Comparison of ENCODE assay signal across 17 cellular contexts in genomic region chr2:76985387-76986136, GRCh38.
"Had no signal": no experiment of that assay in that cellular context is flagged by ENCODE, and none has a peak within 500 bp of the region (broad histone marks: within the 10 kb centered on the region; RNA-seq: fewer than 3 reads in every experiment).

No MANE protein-coding gene starts in this region.

- H3K27me3 Mint-ChIP-seq: dendritic cell treated with granulocyte-macrophage colony-stimulating factor and Interleukin-4, amounts not matched to agents 40 ng/mL and 50 ng/mL, for 4 days; stimulated activated naive CD8-positive, alpha-beta T cell treated with anti-CD3 and anti-CD28 coated beads, Interleukin-15, amount 100 ng/mL, for 72 hours had no signal

- H3K27ac Mint-ChIP-seq: activated CD8-positive, alpha-beta T cell treated with anti-CD3 and anti-CD28 coated beads, Interleukin-2, amount 10 ng/mL, durations not matched to agents 7 days and 5 days; activated T-helper 1 cell treated with anti-CD3 and anti-CD28 coated beads, Interleukin-12 subunit alpha, Interleukin-12 subunit beta, Interleukin-2, Interleukin-4 antibody, amounts not matched to agents 30 ng/mL and 10 ng/mL and 1 ng/mL, durations not matched to agents 14 hours and 24 hours and 36 hours; dendritic cell treated with granulocyte-macrophage colony-stimulating factor and Interleukin-4, amounts not matched to agents 40 ng/mL and 50 ng/mL, for 4 days; stimulated activated naive CD8-positive, alpha-beta T cell treated with anti-CD3 and anti-CD28 coated beads, Interleukin-15, amount 100 ng/mL, for 72 hours had no signal

- DNase-seq: activated CD4-positive, alpha-beta T cell treated with anti-CD3 and anti-CD28 coated beads for 48 hours; activated CD8-positive, alpha-beta memory T cell treated with anti-CD3 and anti-CD28 coated beads, Interleukin-2, amount 50 U/mL, for 48 hours; activated CD8-positive, alpha-beta T cell treated with anti-CD3 and anti-CD28 coated beads, Interleukin-2, amount 10 ng/mL, durations not matched to agents 7 days and 5 days; activated naive CD4-positive, alpha-beta T cell; cerebellar nuclear complex; foreskin fibroblast; glutamatergic neuron; islet precursor cell; left ventricle myocardium inferior; midbrain; SK-N-SH; stimulated activated CD4-positive, alpha-beta T cell treated with anti-CD3 and anti-CD28 coated beads, Interleukin-4, amount 100 ng/mL, for 4 hours; stimulated activated naive CD8-positive, alpha-beta T cell treated with anti-CD3 and anti-CD28 coated beads, Interleukin-15, amount 100 ng/mL, for 72 hours; T-helper 1 cell; testis had no signal

- H3K9me3 Mint-ChIP-seq: dendritic cell treated with granulocyte-macrophage colony-stimulating factor and Interleukin-4, amounts not matched to agents 40 ng/mL and 50 ng/mL, for 4 days; stimulated activated naive CD8-positive, alpha-beta T cell treated with anti-CD3 and anti-CD28 coated beads, Interleukin-15, amount 100 ng/mL, for 72 hours had no signal

- H3K36me3 ChIP-seq: left ventricle myocardium inferior had no signal

- H3K27ac ChIP-seq: left ventricle myocardium inferior, testis had no signal

- H3K4me1 ChIP-seq: left ventricle myocardium inferior, testis had no signal

- H3K4me2 ChIP-seq: SK-N-SH had no signal

- H3K4me1 Mint-ChIP-seq: stimulated activated naive CD8-positive, alpha-beta T cell treated with anti-CD3 and anti-CD28 coated beads, Interleukin-15, amount 100 ng/mL, for 72 hours had no signal

- H3K4me3 Mint-ChIP-seq: activated CD8-positive, alpha-beta T cell treated with anti-CD3 and anti-CD28 coated beads, Interleukin-2, amount 10 ng/mL, durations not matched to agents 7 days and 5 days; activated T-helper 1 cell treated with anti-CD3 and anti-CD28 coated beads, Interleukin-12 subunit alpha, Interleukin-12 subunit beta, Interleukin-2, Interleukin-4 antibody, amounts not matched to agents 30 ng/mL and 10 ng/mL and 1 ng/mL, durations not matched to agents 14 hours and 24 hours and 36 hours; dendritic cell treated with granulocyte-macrophage colony-stimulating factor and Interleukin-4, amounts not matched to agents 40 ng/mL and 50 ng/mL, for 4 days; stimulated activated naive CD8-positive, alpha-beta T cell treated with anti-CD3 and anti-CD28 coated beads, Interleukin-15, amount 100 ng/mL, for 72 hours had no signal

- H3K27me3 ChIP-seq: testis had no signal

- H3K9me2 ChIP-seq: SK-N-SH had no signal

- H3K9me3 ChIP-seq: left ventricle myocardium inferior, testis had no signal

- ATAC-seq: activated CD8-positive, alpha-beta T cell treated with anti-CD3 and anti-CD28 coated beads, Interleukin-2, amount 10 ng/mL, durations not matched to agents 7 days and 5 days; stimulated activated naive CD8-positive, alpha-beta T cell treated with anti-CD3 and anti-CD28 coated beads, Interleukin-15, amount 100 ng/mL, for 72 hours had no signal

- H3K9ac ChIP-seq: SK-N-SH had no signal

- H3K4me3 ChIP-seq: left ventricle myocardium inferior, testis had no signal
